In the genomic region with DNA sequence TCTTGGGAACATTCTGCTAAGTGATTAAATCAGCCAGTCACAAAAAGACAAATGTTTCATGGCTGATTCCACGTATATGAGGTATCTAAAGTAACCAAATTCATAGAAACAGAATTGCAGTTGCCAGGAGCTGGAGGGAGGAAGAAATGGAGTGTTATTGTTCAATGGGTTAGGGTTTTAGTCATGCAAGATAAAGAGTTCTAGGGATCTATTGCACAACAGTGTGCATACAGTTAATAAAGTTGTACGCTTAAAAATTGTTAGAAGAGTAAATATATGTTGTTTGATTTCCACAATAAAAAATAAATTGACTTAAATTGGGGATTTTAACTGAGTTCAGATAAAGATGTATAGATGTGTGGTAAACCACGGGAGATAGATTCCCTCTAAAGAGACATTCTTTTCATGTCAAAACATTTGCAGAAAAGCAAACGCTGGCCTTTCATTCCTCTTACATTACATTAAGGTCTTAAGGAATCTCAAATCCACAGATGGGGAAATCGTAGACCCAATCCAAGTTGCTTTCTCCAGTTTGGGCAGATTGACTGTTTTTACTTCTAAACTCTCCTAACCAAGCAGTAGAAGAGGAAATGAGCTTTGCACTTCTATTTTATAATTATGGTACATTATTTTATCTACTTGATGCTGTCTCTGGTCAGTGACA, we compare ENCODE assay signal across 28 cellular contexts. TPM values are rescaled to one million over a fixed set of nuclear protein-coding genes. Genes with fewer than 3 reads are reported as not detected.
"Had no signal": no experiment of that assay in that cellular context is flagged by ENCODE, and none has a peak within 500 bp of the region (broad histone marks: within the 10 kb centered on the region; RNA-seq: fewer than 3 reads in every experiment).

No MANE protein-coding gene starts in this region.

- H3K36me3 Mint-ChIP-seq: activated naive CD4-positive, alpha-beta T cell treated with anti-CD3 and anti-CD28 coated beads, Interleukin-2, amount 50 U/mL, for 24 hours; T-cell had no signal

- H3K27ac Mint-ChIP-seq: activated CD8-positive, alpha-beta T cell treated with anti-CD3 and anti-CD28 coated beads for 36 hours; activated naive CD4-positive, alpha-beta T cell treated with anti-CD3 and anti-CD28 coated beads, Interleukin-2, amount 50 U/mL, for 24 hours; activated T-cell treated with anti-CD3 and anti-CD28 coated beads, Interleukin-2, amount 50 U/mL, for 72 hours; T-cell had no signal

- H3K4me3 Mint-ChIP-seq: activated CD8-positive, alpha-beta T cell treated with anti-CD3 and anti-CD28 coated beads for 36 hours; activated naive CD4-positive, alpha-beta T cell treated with anti-CD3 and anti-CD28 coated beads, Interleukin-2, amount 50 U/mL, for 24 hours; activated T-cell treated with anti-CD3 and anti-CD28 coated beads, Interleukin-2, amount 50 U/mL, for 72 hours; T-cell had no signal

- H3K27me3 ChIP-seq: ascending aorta, body of pancreas had no signal

- H3K9me3 ChIP-seq: ascending aorta, body of pancreas had no signal

- H3K4me1 ChIP-seq: ascending aorta had no signal

- H3K9me3 Mint-ChIP-seq: activated CD8-positive, alpha-beta T cell treated with anti-CD3 and anti-CD28 coated beads for 36 hours; activated naive CD4-positive, alpha-beta T cell treated with anti-CD3 and anti-CD28 coated beads, Interleukin-2, amount 50 U/mL, for 24 hours; activated T-cell treated with anti-CD3 and anti-CD28 coated beads, Interleukin-2, amount 50 U/mL, for 72 hours; T-cell had no signal

- H3K4me3 ChIP-seq: ascending aorta, body of pancreas, SK-N-MC had no signal

- ATAC-seq: activated CD4-positive, CD25-positive, alpha-beta regulatory T cell treated with anti-CD3 and anti-CD28 coated beads, Interleukin-2, amount 50 U/mL, for 24 hours; activated CD8-positive, alpha-beta T cell treated with anti-CD3 and anti-CD28 coated beads for 36 hours; activated T-cell treated with anti-CD3 and anti-CD28 coated beads, Interleukin-2, amount 50 U/mL, for 72 hours; body of pancreas; Panc1; Right ventricle myocardium inferior; T-cell had no signal

- H3K36me3 ChIP-seq: ascending aorta had no signal

- H3K27ac ChIP-seq: ascending aorta, body of pancreas, SK-N-MC had no signal

- DNase-seq: activated CD4-positive, alpha-beta T cell treated with anti-CD3 and anti-CD28 coated beads for 4 hours; activated CD8-positive, alpha-beta memory T cell treated with anti-CD3 and anti-CD28 coated beads, Interleukin-2, amount 50 U/mL, for 4 hours; activated CD8-positive, alpha-beta T cell treated with anti-CD3 and anti-CD28 coated beads for 36 hours; activated T-cell treated with anti-CD3 and anti-CD28 coated beads, Interleukin-2, amount 50 U/mL, for 72 hours; amniotic stem cell; body of pancreas; cerebellar nuclear complex; Kasumi-1; KBM-7; NCI-H1092 treated with DMSO at 0.1 percent for 48 hours; NCI-H1417 treated with DMSO at 0.1 percent for 48 hours; NCI-H1694; NCI-H2029; NCI-H345; NCI-H510A; NCI-H526 treated with DMSO at 0.1 percent for 48 hours; NCI-H82; RPMI8226; T-cell had no signal

RNA-seq across cellular contexts. Expression of a gene that starts 4.6 kb away (rescaled TPM):
- total RNA-seq: activated CD8-positive, alpha-beta T cell treated with anti-CD3 and anti-CD28 coated beads for 36 hours; activated T-cell treated with anti-CD3 and anti-CD28 coated beads, Interleukin-2, amount 50 U/mL, for 72 hours; ascending aorta; body of pancreas; cardiac septum; OCI-LY7; Right ventricle myocardium inferior; T-cell; T-helper 2 cell treated with Interferon-gamma antibody and Interleukin-4, amounts not matched to agents 100 ng/mL and 5 ng/mL, for 36 hours had no signal
